ENCODE assay signal across 11 cellular contexts in the genomic region with DNA sequence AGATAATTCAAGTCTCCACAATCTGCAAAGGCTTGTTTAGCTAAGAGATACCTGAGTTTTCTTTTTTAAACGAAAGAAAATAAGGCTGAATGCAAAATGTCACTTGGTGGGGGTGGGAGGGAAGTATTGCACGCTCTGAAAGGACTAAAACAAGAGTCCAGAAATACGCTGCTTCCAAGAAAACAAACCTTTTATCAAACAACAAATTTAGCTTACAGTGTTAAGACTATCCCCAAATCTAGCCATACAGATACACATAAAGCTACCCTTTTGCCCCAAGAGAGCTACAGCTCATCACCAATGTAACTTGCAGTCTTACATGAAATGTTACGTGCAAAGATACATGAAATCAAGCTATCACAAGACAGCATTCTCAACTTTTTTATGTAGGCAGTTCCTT.
DNase-seq lines count a peak whose midpoint lies in the region; ATAC-seq and TF ChIP-seq lines count a peak whose summit lies in the region.
"Had no signal": no experiment of that assay in that cellular context is flagged by ENCODE, and none has a peak within 500 bp of the region (broad histone marks: within the 10 kb centered on the region; RNA-seq: fewer than 3 reads in every experiment).

No MANE protein-coding gene starts in this region.

- H3K27ac ChIP-seq in heart right ventricle (peak overlapping the region in 9 of 10 donors; percentile 86 to 98 (median 95)), colonic mucosa (peak overlapping the region; percentile 95), muscle layer of colon (ENCODE audit: low read depth, low read length) (peak overlapping the region; percentile 99), vagina (peak overlapping the region; percentile 99)

- 40 to 45% methylated on average over 4 of the region's 4 CpGs for WGBS in heart right ventricle, 2 donors

- DNase-seq in heart right ventricle: no peak
- DNase-seq in left cardiac atrium: no peak
- DNase-seq in colonic mucosa: no peak
- DNase-seq in vagina (ENCODE audit: extremely low spot score in 2 of 2): no peak
- DNase-seq in NCI-H2107 (lab: John Stamatoyannopoulos, UW): no peak
- no peak for DNase-seq in activated CD4-positive, CD25-positive, alpha-beta regulatory T cell treated with anti-CD3 and anti-CD28 coated beads, Interleukin-2, amount 50 U/mL, for 72 hours
- DNase-seq: activated T-cell treated with anti-CD3 and anti-CD28 coated beads, Interleukin-2, amount 50 U/mL, for 24 hours; NCI-H1436 had no signal

- H3K4me1 ChIP-seq in heart right ventricle (peaks cover 5 to 72% (median 67%) of the 10 kb centered on the region in 9 donors), colonic mucosa (peaks cover 6% of the 10 kb centered on the region), muscle layer of colon (ENCODE audit: insufficient read depth, low read length) (peaks cover 62% of the 10 kb centered on the region), vagina (peaks cover 75% of the 10 kb centered on the region)

- ATAC-seq in heart right ventricle (no peak), left cardiac atrium (no peak), HG03342 (IDR thresholded peaks at IDR 0.05; ENCODE audit: unreplicated experiment) (no peak)
- ATAC-seq: HCT116 had no signal

- TF ChIP-seq CTCF in heart right ventricle (IDR thresholded peaks at IDR 0.05) (no peak), colonic mucosa (IDR thresholded peaks at IDR 0.05) (no peak), vagina (IDR thresholded peaks at IDR 0.05) (no peak)

- H3K9me3 ChIP-seq in heart right ventricle (no peaks in the 10 kb centered on the region), colonic mucosa (no peaks in the 10 kb centered on the region), muscle layer of colon (ENCODE audit: low read length) (no peaks in the 10 kb centered on the region), vagina (no peaks in the 10 kb centered on the region)

- intact Hi-C loops in heart right ventricle (cut with DNase I): loop anchor here in 7 of 10 donors (5.0 to 10.0 kb wide), 10 partner anchors 39 to 524 kb away; partner anchors contain the start of gene FOXP1 (in 6 of the 7)
- intact Hi-C loops in left cardiac atrium (cut with DNase I): loop anchor here in 1 of 2 donors (5.0 to 10.0 kb wide), 4 partner anchors 66 to 524 kb away; partner anchors contain the start of gene FOXP1
- intact Hi-C loops in colonic mucosa (cut with DNase I): loop anchor here (5.0 kb wide), 1 partner anchor 521 kb away; the partner anchor contains the start of gene FOXP1
- intact Hi-C loops in vagina (cut with DNase I): loop anchor here (5.0 to 10.0 kb wide), 3 partner anchors 46 to 521 kb away; partner anchors contain the start of gene FOXP1

- H3K9ac ChIP-seq in colonic mucosa (ENCODE audit: low read depth in 2 of 2, low read length in 2 of 2) (peak overlapping the region in 1 of 2 donors; percentile 68), muscle layer of colon (ENCODE audit: low read length) (peak overlapping the region; percentile 95)

- no peak for TF ChIP-seq POLR2A in vagina (IDR thresholded peaks at IDR 0.05)

- H3K27me3 ChIP-seq in heart right ventricle (no peaks in the 10 kb centered on the region), colonic mucosa (no peaks in the 10 kb centered on the region), muscle layer of colon (ENCODE audit: control insufficient read depth in 1 of 2, insufficient read depth in 2 of 2, low read length in 2 of 2) (no peaks in the 10 kb centered on the region), vagina (no peaks in the 10 kb centered on the region)

- H3K36me3 ChIP-seq in heart right ventricle: no peaks in the 10 kb centered on the region
- H3K36me3 ChIP-seq in colonic mucosa: no peaks in the 10 kb centered on the region
- H3K36me3 ChIP-seq in muscle layer of colon (ENCODE audit: insufficient read depth, low read length): no peaks in the 10 kb centered on the region
- no peaks in the 10 kb centered on the region for H3K36me3 ChIP-seq in vagina

- H3K4me3 ChIP-seq in heart right ventricle (peak overlapping the region in 7 of 10 donors; percentile 8 to 78 (median 69)), colonic mucosa (no peak overlapping the region), muscle layer of colon (ENCODE audit: low read depth in 1 of 2, low read length in 2 of 2) (peak overlapping the region in 1 of 2 donors; percentile 97), vagina (no peak overlapping the region)

Comparison
In these comparisons a context has a peak if more than half of its experiments do, and no peak if none do; other contexts are left out.
1. H3K4me3 ChIP-seq: peak in heart right ventricle (7 of 10); none in colonic mucosa (single experiment) and vagina (0 of 2).
2. Peak in every context shown above with its lines, with median percentiles within 50 percentile points of each other: H3K27ac ChIP-seq.